ENCODE assay signal across 26 cellular contexts in the genomic region with DNA sequence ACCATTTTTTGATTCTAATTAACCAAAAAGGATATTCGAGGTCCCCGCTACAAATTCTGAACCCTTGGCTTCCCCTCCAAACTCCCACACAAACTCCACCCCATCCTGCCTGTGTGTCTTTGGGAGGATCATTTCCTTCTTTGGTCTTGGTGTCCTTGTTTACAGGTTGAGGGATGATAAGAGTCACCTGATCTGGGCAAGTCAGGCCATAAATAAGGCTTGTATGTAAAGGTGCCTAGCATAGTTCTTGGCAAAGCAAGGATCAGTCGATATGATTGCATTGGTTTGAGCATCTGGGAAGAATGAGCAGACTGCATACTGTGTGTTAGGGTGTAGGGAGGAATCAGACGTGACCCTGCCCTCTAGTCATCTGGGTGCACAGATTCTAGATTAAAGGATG. TPM values are rescaled to one million over a fixed set of nuclear protein-coding genes. Genes with fewer than 3 reads are reported as not detected.
A peak's percentile ranks its signal among the peaks of the same experiment; 100 is the strongest.
DNase-seq lines count a peak whose midpoint lies in the region; TF ChIP-seq lines count a peak whose summit lies in the region.
"Had no signal": no experiment of that assay in that cellular context is flagged by ENCODE, and none has a peak within 500 bp of the region (broad histone marks: within the 10 kb centered on the region; RNA-seq: fewer than 3 reads in every experiment).

No MANE protein-coding gene starts in this region.

- H3K4me3 Mint-ChIP-seq in T-helper 2 cell treated with Interferon-gamma antibody and Interleukin-4, amounts not matched to agents 5 μg/mL and 100 μg/mL, for 36 hours: peak overlapping the region; percentile 15
- H3K4me3 Mint-ChIP-seq in CD8-positive, alpha-beta memory T cell: peak overlapping the region in 6 of 7 donors; percentile 9 to 94 (median 92)
- H3K4me3 Mint-ChIP-seq in neural crest cell: peak overlapping the region; percentile 83
- H3K4me3 Mint-ChIP-seq: activated T-cell treated with anti-CD3 and anti-CD28 coated beads, Interleukin-2, amount 50 U/mL, for 24 hours had no signal

- POLR2A ChIA-PET in CD8-positive, alpha-beta memory T cell (lab: Charles Lee): no interaction called here

- H3K27me3 Mint-ChIP-seq in T-helper 2 cell treated with Interferon-gamma antibody and Interleukin-4, amounts not matched to agents 5 μg/mL and 100 μg/mL, for 36 hours (ENCODE audit: low read depth): peaks cover 1% of the 10 kb centered on the region
- H3K27me3 Mint-ChIP-seq in CD8-positive, alpha-beta memory T cell: no peaks in the 10 kb centered on the region
- H3K27me3 Mint-ChIP-seq in neural crest cell (ENCODE audit: low read depth): no peaks in the 10 kb centered on the region
- H3K27me3 Mint-ChIP-seq: activated T-cell treated with anti-CD3 and anti-CD28 coated beads, Interleukin-2, amount 50 U/mL, for 24 hours had no signal

- no peaks in the 10 kb centered on the region for H3K36me3 ChIP-seq in CD8-positive, alpha-beta memory T cell (ENCODE audit: insufficient read depth, low read length)
- peaks cover 0 to 9% (median 3%) of the 10 kb centered on the region in 4 donors for H3K36me3 ChIP-seq in esophagus muscularis mucosa

- no peaks in the 10 kb centered on the region for H3K27me3 ChIP-seq in CD8-positive, alpha-beta memory T cell (ENCODE audit: insufficient read depth, low read length, poor library complexity, severe bottlenecking)
- H3K27me3 ChIP-seq in esophagus muscularis mucosa: no peaks in the 10 kb centered on the region
- H3K27me3 ChIP-seq: MG63, right lobe of liver had no signal

- H3K4me3 ChIP-seq in CD8-positive, alpha-beta memory T cell (ENCODE audit: low read length): no peak overlapping the region
- H3K4me3 ChIP-seq in esophagus muscularis mucosa (no peak overlapping the region), coronary artery (no peak overlapping the region)
- H3K4me3 ChIP-seq: GM23248, MG63, right lobe of liver, SK-N-MC had no signal

- WGBS in esophagus muscularis mucosa: 87% methylated on average over 4 of the region's 4 CpGs

- no peak overlapping the region for H3K27ac ChIP-seq in CD8-positive, alpha-beta memory T cell (ENCODE audit: low read depth, low read length)
- H3K27ac ChIP-seq in esophagus muscularis mucosa (replicated peaks in 1 of 4) (no peak overlapping the region), coronary artery (no peak overlapping the region)
- H3K27ac ChIP-seq: epithelial cell of prostate, GM23248, parathyroid adenoma, right lobe of liver, SK-N-MC had no signal

- TF ChIP-seq POLR2A in esophagus muscularis mucosa (IDR thresholded peaks at IDR 0.05; ENCODE audit: low read depth): no peak

- H3K27ac Mint-ChIP-seq in T-helper 2 cell treated with Interferon-gamma antibody and Interleukin-4, amounts not matched to agents 5 μg/mL and 100 μg/mL, for 36 hours: no peak overlapping the region
- H3K27ac Mint-ChIP-seq in CD8-positive, alpha-beta memory T cell: peak overlapping the region in 6 of 8 donors; percentile 17 to 92 (median 65)
- no peak overlapping the region for H3K27ac Mint-ChIP-seq in neural crest cell (ENCODE audit: unreplicated experiment)

- TF ChIP-seq CTCF in esophagus muscularis mucosa (IDR thresholded peaks at IDR 0.05) (no peak), neural crest cell (conservative IDR thresholded peaks at IDR 0.05) (no peak), coronary artery (IDR thresholded peaks at IDR 0.05) (no peak)

- CTCF ChIA-PET in CD8-positive, alpha-beta memory T cell (lab: Charles Lee): no interaction called here

- peaks cover 15% of the 10 kb centered on the region for H3K4me1 Mint-ChIP-seq in T-helper 2 cell treated with Interferon-gamma antibody and Interleukin-4, amounts not matched to agents 5 μg/mL and 100 μg/mL, for 36 hours (ENCODE audit: low read depth)
- peaks cover 29 to 47% (median 43%) of the 10 kb centered on the region in 3 donors for H3K4me1 Mint-ChIP-seq in CD8-positive, alpha-beta memory T cell
- H3K4me1 Mint-ChIP-seq in neural crest cell: peaks cover 14% of the 10 kb centered on the region

- H3K4me1 ChIP-seq in CD8-positive, alpha-beta memory T cell (ENCODE audit: insufficient read depth, low read length): peaks cover 20% of the 10 kb centered on the region
- H3K4me1 ChIP-seq in esophagus muscularis mucosa: peaks cover 9 to 26% (median 18%) of the 10 kb centered on the region in 4 donors

- H3K36me3 Mint-ChIP-seq in T-helper 2 cell treated with Interferon-gamma antibody and Interleukin-4, amounts not matched to agents 5 μg/mL and 100 μg/mL, for 36 hours (ENCODE audit: low read depth): peaks cover 6% of the 10 kb centered on the region
- peaks cover 0 to 11% (median 3%) of the 10 kb centered on the region in 3 donors for H3K36me3 Mint-ChIP-seq in CD8-positive, alpha-beta memory T cell
- H3K36me3 Mint-ChIP-seq in neural crest cell (ENCODE audit: low read depth): no peaks in the 10 kb centered on the region

- intact Hi-C loops in esophagus muscularis mucosa (cut with DNase I): loop anchor here (2.0 kb wide), 1 partner anchor 67 kb away; no protein-coding TSS in a partner anchor

- no peaks in the 10 kb centered on the region for H3K9me3 Mint-ChIP-seq in T-helper 2 cell treated with Interferon-gamma antibody and Interleukin-4, amounts not matched to agents 5 μg/mL and 100 μg/mL, for 36 hours
- no peaks in the 10 kb centered on the region for H3K9me3 Mint-ChIP-seq in CD8-positive, alpha-beta memory T cell
- H3K9me3 Mint-ChIP-seq in neural crest cell: no peaks in the 10 kb centered on the region
- H3K9me3 Mint-ChIP-seq: activated T-cell treated with anti-CD3 and anti-CD28 coated beads, Interleukin-2, amount 50 U/mL, for 24 hours had no signal

- no peak for TF ChIP-seq EP300 in esophagus muscularis mucosa (IDR thresholded peaks at IDR 0.05)

- H3K9me3 ChIP-seq in CD8-positive, alpha-beta memory T cell (ENCODE audit: low read length): no peaks in the 10 kb centered on the region
- H3K9me3 ChIP-seq in esophagus muscularis mucosa: no peaks in the 10 kb centered on the region
- H3K9me3 ChIP-seq: MG63, right lobe of liver had no signal

- DNase-seq in T-helper 2 cell treated with Interferon-gamma antibody and Interleukin-4, amounts not matched to agents 5 μg/mL and 100 μg/mL, for 36 hours (ENCODE audit: low spot score): no peak
- DNase-seq in T-helper 2 cell (no peak), esophagus muscularis mucosa (ENCODE audit: extremely low spot score) (peak; percentile 31), neural crest cell (ENCODE audit: low read depth, low spot score) (no peak), SKM-1 (lab: John Stamatoyannopoulos, UW; ENCODE audit: unreplicated experiment) (no peak), AG20443 (ENCODE audit: low spot score) (no peak), coronary artery (ENCODE audit: low spot score) (no peak)
- no peak for DNase-seq in CD8-positive, alpha-beta memory T cell
- DNase-seq: 8988T; activated CD4-positive, CD25-positive, alpha-beta regulatory T cell; activated T-cell treated with anti-CD3 and anti-CD28 coated beads, Interleukin-2, amount 50 U/mL, for 24 hours; GF-D8; GM23248; MG63; NCI-H2029 treated with DMSO at 0.1 percent for 48 hours; NCI-H226; NCI-H82; right lobe of liver; stimulated activated CD4-positive, alpha-beta T cell treated with anti-CD3 and anti-CD28 coated beads, Interleukin-15, amount 100 ng/mL, for 24 hours; trophoblast cell had no signal

RNA-seq across cellular contexts. Expression of gene SGPL1, which starts 1.6 kb away (rescaled TPM):
- 10 to 100 TPM; 64.3 to 64.4 TPM for total RNA-seq in CD8-positive, alpha-beta memory T cell
- 17.8 TPM for polyA plus RNA-seq in CD8-positive, alpha-beta memory T cell
- total RNA-seq in esophagus muscularis mucosa (10 to 100 TPM; 12.9 to 31.0 (median 21.3) TPM), neural crest cell (48.0 and 58.2 TPM in 2 replicates)

RNA-seq across cellular contexts. Expression of gene TBATA, which starts 28.9 kb away (rescaled TPM):
- not detected for total RNA-seq in CD8-positive, alpha-beta memory T cell
- polyA plus RNA-seq in CD8-positive, alpha-beta memory T cell: not detected
- not detected for total RNA-seq in esophagus muscularis mucosa
- total RNA-seq in neural crest cell: not detected in 2 replicates
- total RNA-seq: activated CD8-positive, alpha-beta memory T cell treated with anti-CD3 and anti-CD28 coated beads for 36 hours; cerebellum; GM23248; lung microvascular endothelial cell; right lobe of liver had no signal
- polyA plus RNA-seq: GM23248 had no signal

Comparison
In these comparisons a context has a peak if more than half of its experiments do, and no peak if none do; other contexts are left out.
1. H3K27ac Mint-ChIP-seq: peak in CD8-positive, alpha-beta memory T cell (6 of 8); none in T-helper 2 cell treated with Interferon-gamma antibody and Interleukin-4, amounts not matched to agents 5 μg/mL and 100 μg/mL, for 36 hours (single experiment) and neural crest cell (single experiment).
2. H3K4me3 Mint-ChIP-seq: peak in every context shown above with its lines; median percentile 92 in CD8-positive, alpha-beta memory T cell; 83 in neural crest cell; 15 in T-helper 2 cell treated with Interferon-gamma antibody and Interleukin-4, amounts not matched to agents 5 μg/mL and 100 μg/mL, for 36 hours.